ENCODE assay signal across 8 cellular contexts in genomic region chr19:47110521-47111080, GRCh38. TPM values are rescaled to one million over a fixed set of nuclear protein-coding genes. Genes with fewer than 3 reads are reported as not detected.
DNase-seq lines count a peak whose midpoint lies in the region; ATAC-seq and TF ChIP-seq lines count a peak whose summit lies in the region.

No MANE protein-coding gene starts in this region.

- peak overlapping the region; percentile 90 for H2BK120ac ChIP-seq in mesenchymal stem cell (ENCODE audit: low read depth, low read length)

- no peak for TF ChIP-seq CTCF in mammary epithelial cell (conservative IDR thresholded peaks at IDR 0.05 in 1 of 2, IDR thresholded peaks at IDR 0.05 in 1 of 2; ENCODE audit: extremely low read depth in 1 of 2, insufficient read depth in 1 of 2, low read depth in 1 of 2, low read length in 2 of 2)

- H3K9me3 ChIP-seq in mammary epithelial cell (replicated peaks; ENCODE audit: insufficient read depth, low read length) (no peaks in the 10 kb centered on the region), mesenchymal stem cell (ENCODE audit: control insufficient read depth, low read length) (no peaks in the 10 kb centered on the region)

- H2AFZ ChIP-seq in mammary epithelial cell (ENCODE audit: low read depth, low read length) = no peak overlapping the region
- no peak overlapping the region for H2AFZ ChIP-seq in mesenchymal stem cell (ENCODE audit: low read depth, low read length)

- peak in 2 of 3 experiments; percentile 40 to 88 for DNase-seq in NCI-H1417 (lab: John Stamatoyannopoulos, UW)
- DNase-seq in NCI-H1417 treated with DMSO at 0.1 percent for 48 hours (lab: John Stamatoyannopoulos, UW) = no peak
- DNase-seq in T-helper 1 cell = peak in 3 of 5 donors; percentile 28 to 65 (median 33)
- peak; percentile 24 for DNase-seq in mammary epithelial cell
- DNase-seq in mesenchymal stem cell = no peak
- peak; percentile 72 for DNase-seq in superior temporal gyrus (ENCODE audit: extremely low spot score)
- DNase-seq in Ammon's horn (ENCODE audit: low spot score) = no peak

- peak overlapping the region; percentile 96 to 100 for H3K18ac ChIP-seq in mesenchymal stem cell (ENCODE audit: low read depth in 1 of 2, low read length in 2 of 2)

- peaks cover 3% of the 10 kb centered on the region for H3K36me3 ChIP-seq in mammary epithelial cell (ENCODE audit: insufficient read depth, low read length)
- peaks cover 4 to 15% of the 10 kb centered on the region in 2 experiments for H3K36me3 ChIP-seq in mesenchymal stem cell (ENCODE audit: control insufficient read depth in 1 of 2, insufficient read depth in 2 of 2, low read depth in 1 of 2, low read length in 2 of 2)

- H3K4me3 ChIP-seq in mammary epithelial cell (replicated peaks in 1 of 3; ENCODE audit: insufficient read depth in 1 of 3, low read depth in 2 of 3, low read length in 3 of 3) = peak overlapping the region; percentile 55 to 96 (median 81)
- peak overlapping the region; percentile 91 to 95 for H3K4me3 ChIP-seq in mesenchymal stem cell (ENCODE audit: insufficient read depth in 1 of 2, low read depth in 1 of 2, low read length in 2 of 2)

- ATAC-seq in GM19328 (IDR thresholded peaks at IDR 0.05; ENCODE audit: unreplicated experiment) = no peak

- peak overlapping the region; percentile 87 for H3K27ac ChIP-seq in mammary epithelial cell (ENCODE audit: insufficient read depth, low read depth, low read length)
- H3K27ac ChIP-seq in mesenchymal stem cell (ENCODE audit: low read length, poor library complexity, severe bottlenecking) = peak overlapping the region; percentile 78

- CTCF ChIA-PET in mammary epithelial cell (lab: Charles Lee; ENCODE audit: low non-redundant PET) = no interaction called here

- H2BK12ac ChIP-seq in mesenchymal stem cell (ENCODE audit: low read length in 2 of 2) = peak overlapping the region; percentile 42 to 54

- no peaks in the 10 kb centered on the region for H4K20me1 ChIP-seq in mammary epithelial cell (ENCODE audit: insufficient read depth, low read length)

- no peaks in the 10 kb centered on the region for H3K27me3 ChIP-seq in mammary epithelial cell (ENCODE audit: insufficient read depth, low read length)
- H3K27me3 ChIP-seq in mesenchymal stem cell (ENCODE audit: control insufficient read depth in 1 of 2, insufficient read depth in 1 of 2, low read length in 2 of 2) = no peaks in the 10 kb centered on the region

- dilution Hi-C loops in mammary epithelial cell (cut with HindIII; ENCODE audit: low sequenced_read_pairs) = no loop called here

- H3K79me1 ChIP-seq in mesenchymal stem cell (replicated peaks; ENCODE audit: low read length, poor library complexity, severe bottlenecking) = peaks cover 5% of the 10 kb centered on the region

- peak overlapping the region in 1 of 2 experiments; percentile 96 for H3K14ac ChIP-seq in mesenchymal stem cell (ENCODE audit: low read length in 2 of 2)

- H2BK15ac ChIP-seq in mesenchymal stem cell (ENCODE audit: low read depth, poor library complexity, severe bottlenecking) = no peak overlapping the region

- intact Hi-C loops in mammary epithelial cell (cut with micrococcal nuclease) = loop anchor here (5.0 kb wide), 2 partner anchors 248 to 363 kb away; partner anchors contain the start of genes ARHGAP35, FKRP and STRN4

- H3K4me1 ChIP-seq in mammary epithelial cell (ENCODE audit: insufficient read depth, low read length) (peaks cover 38% of the 10 kb centered on the region), mesenchymal stem cell (ENCODE audit: control insufficient read depth, insufficient read depth, low read depth, low read length) (peaks cover 6% of the 10 kb centered on the region)

- in situ Hi-C loops in mammary epithelial cell (cut with MboI; ENCODE audit: low sequenced_read_pairs in 2 of 2) = no loop called here

- H3K23ac ChIP-seq in mesenchymal stem cell (ENCODE audit: low read length in 2 of 2) = peak overlapping the region in 1 of 2 experiments; percentile 97

- H2AK5ac ChIP-seq in mesenchymal stem cell (ENCODE audit: low read length, severe bottlenecking) = no peak overlapping the region

- whole genome bisulfite sequencing in mammary epithelial cell (ENCODE audit: low coverage, missing lambda C conversion rate) = 7% methylated on average over 16 of the region's 16 CpGs
- WGBS in mesenchymal stem cell = under 1% methylated on average over 8 of the region's 16 CpGs

- H4K91ac ChIP-seq in mesenchymal stem cell (ENCODE audit: low read length) = peak overlapping the region; percentile 80

- BruUV-seq in mammary epithelial cell (replicated peaks; lab: Mats Ljungman, UMichigan) = no TSS peak

- H2BK5ac ChIP-seq in mesenchymal stem cell (ENCODE audit: low read depth, low read length, poor library complexity, severe bottlenecking) = no peak overlapping the region

- peaks cover 64% of the 10 kb centered on the region for H3K79me2 ChIP-seq in mammary epithelial cell (ENCODE audit: insufficient read depth, low read length)

- H3K9ac ChIP-seq in mammary epithelial cell (ENCODE audit: insufficient read depth, low read length) = peak overlapping the region; percentile 99
- H3K9ac ChIP-seq in mesenchymal stem cell (ENCODE audit: low read length) = peak overlapping the region; percentile 100

- peak overlapping the region; percentile 90 to 96 for H3K4ac ChIP-seq in mesenchymal stem cell (ENCODE audit: low read depth in 1 of 2, low read length in 2 of 2)

- H4K8ac ChIP-seq in mesenchymal stem cell (ENCODE audit: low read length) = peak overlapping the region; percentile 91

- peak overlapping the region; percentile 95 for H3K4me2 ChIP-seq in mammary epithelial cell (ENCODE audit: insufficient read depth, low read depth, low read length)
- peak overlapping the region; percentile 80 for H3K4me2 ChIP-seq in mesenchymal stem cell (ENCODE audit: low read length, poor library complexity, severe bottlenecking)

RNA-seq across cellular contexts. Expression of gene ZC3H4, which starts 3.0 kb away (rescaled TPM):
- 10 to 100 TPM; 13.8 to 57.8 TPM for total RNA-seq in mammary epithelial cell
- polyA plus RNA-seq in mammary epithelial cell = 10.0 TPM
- 36.8 TPM for polyA minus RNA-seq in mammary epithelial cell
- polyA plus RNA-seq in mesenchymal stem cell (2013, experiment 1 of 2) = 12.6 TPM
- 12.7 TPM for polyA plus RNA-seq in mesenchymal stem cell (2013, experiment 2 of 2)

RNA-seq across cellular contexts. Expression of gene SAE1, which starts 20.0 kb away (rescaled TPM):
- 100 to 1,000 TPM in 1 of 2 donors, 10 to 100 TPM in 1; 62.0 to 106 TPM for total RNA-seq in mammary epithelial cell
- 107 TPM for polyA plus RNA-seq in mammary epithelial cell
- polyA minus RNA-seq in mammary epithelial cell = 52.1 TPM
- 133 TPM for polyA plus RNA-seq in mesenchymal stem cell (2013, experiment 1 of 2)
- 135 TPM for polyA plus RNA-seq in mesenchymal stem cell (2013, experiment 2 of 2)

Comparison
In these comparisons a context has a peak if more than half of its experiments do, and no peak if none do; other contexts are left out.
1. DNase-seq: peak in NCI-H1417 (2 of 3), T-helper 1 cell (3 of 5), mammary epithelial cell (single experiment) and superior temporal gyrus (single experiment); none in NCI-H1417 treated with DMSO at 0.1 percent for 48 hours (single experiment), mesenchymal stem cell (single experiment) and Ammon's horn (single experiment).